Comparison of ENCODE assay signal across 1 cellular context in the genomic region with DNA sequence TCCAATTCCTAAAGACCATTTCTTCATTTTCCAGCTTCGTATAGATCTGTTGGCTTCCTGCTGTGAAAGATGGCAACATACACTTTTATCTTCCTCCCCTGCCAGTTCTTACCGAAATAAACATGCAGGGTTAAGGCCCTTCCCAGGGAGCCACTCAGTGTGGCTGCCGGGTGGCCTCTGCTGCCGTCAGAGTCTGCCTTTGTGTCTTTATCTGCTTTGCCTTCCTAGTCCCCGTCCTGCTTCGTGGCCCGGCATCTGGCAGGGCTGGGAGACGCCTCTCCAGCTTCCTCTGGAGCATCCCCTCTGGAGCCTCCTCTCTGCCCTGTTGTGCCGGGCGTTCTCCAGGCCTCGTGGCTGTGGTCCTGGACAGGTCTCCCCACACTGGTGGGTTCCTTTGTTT.
TF ChIP-seq lines count a peak whose summit lies in the region.

No MANE protein-coding gene starts in this region.

TF ChIP-seq in HepG2, 621 proteins besides CTCF, POLR2A, EP300 and RAD21 (continued from another document):
- TF ChIP-seq, protein P1, sequence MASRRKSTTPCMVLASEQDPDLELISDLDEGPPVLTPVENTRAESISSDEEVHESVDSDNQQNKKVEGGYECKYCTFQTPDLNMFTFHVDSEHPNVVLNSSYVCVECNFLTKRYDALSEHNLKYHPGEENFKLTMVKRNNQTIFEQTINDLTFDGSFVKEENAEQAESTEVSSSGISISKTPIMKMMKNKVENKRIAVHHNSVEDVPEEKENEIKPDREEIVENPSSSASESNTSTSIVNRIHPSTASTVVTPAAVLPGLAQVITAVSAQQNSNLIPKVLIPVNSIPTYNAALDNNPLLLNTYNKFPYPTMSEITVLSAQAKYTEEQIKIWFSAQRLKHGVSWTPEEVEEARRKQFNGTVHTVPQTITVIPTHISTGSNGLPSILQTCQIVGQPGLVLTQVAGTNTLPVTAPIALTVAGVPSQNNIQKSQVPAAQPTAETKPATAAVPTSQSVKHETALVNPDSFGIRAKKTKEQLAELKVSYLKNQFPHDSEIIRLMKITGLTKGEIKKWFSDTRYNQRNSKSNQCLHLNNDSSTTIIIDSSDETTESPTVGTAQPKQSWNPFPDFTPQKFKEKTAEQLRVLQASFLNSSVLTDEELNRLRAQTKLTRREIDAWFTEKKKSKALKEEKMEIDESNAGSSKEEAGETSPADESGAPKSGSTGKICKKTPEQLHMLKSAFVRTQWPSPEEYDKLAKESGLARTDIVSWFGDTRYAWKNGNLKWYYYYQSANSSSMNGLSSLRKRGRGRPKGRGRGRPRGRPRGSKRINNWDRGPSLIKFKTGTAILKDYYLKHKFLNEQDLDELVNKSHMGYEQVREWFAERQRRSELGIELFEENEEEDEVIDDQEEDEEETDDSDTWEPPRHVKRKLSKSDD (CRISPR knock-in tag; IDR thresholded peaks at IDR 0.05; ENCODE audit: low read depth), result no peak
- TF ChIP-seq ZNF607 (CRISPR knock-in tag; IDR thresholded peaks at IDR 0.05; ENCODE audit: borderline replicate concordance) (no peak), ZNF331 (CRISPR knock-in tag; IDR thresholded peaks at IDR 0.05) (no peak)
